ENCODE assay signal across 1 cellular context in the genomic region with DNA sequence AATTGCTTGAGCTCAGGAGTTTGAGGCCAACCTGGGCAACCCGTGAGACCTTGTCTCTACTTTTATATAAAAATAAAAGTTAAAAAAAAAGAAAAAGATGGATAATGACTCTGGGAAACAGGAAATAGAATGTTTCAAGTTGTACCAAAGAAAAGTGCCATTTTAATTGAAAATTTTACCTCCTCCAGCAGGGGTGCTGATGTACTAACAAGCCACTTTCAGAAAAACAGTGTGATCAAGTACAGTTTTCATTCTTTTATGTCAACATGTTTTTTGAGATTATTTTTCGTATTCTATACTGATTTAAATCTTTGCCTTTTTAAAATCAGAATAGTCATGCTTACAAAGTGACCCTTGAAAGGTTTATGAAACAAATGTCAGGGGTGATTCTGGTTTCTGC.
TF ChIP-seq lines count a peak whose summit lies in the region.

No MANE protein-coding gene starts in this region.

TF ChIP-seq in SK-N-SH, 30 proteins besides CTCF, POLR2A, EP300 and RAD21 (continued from another document):
- TF ChIP-seq, protein P1, sequence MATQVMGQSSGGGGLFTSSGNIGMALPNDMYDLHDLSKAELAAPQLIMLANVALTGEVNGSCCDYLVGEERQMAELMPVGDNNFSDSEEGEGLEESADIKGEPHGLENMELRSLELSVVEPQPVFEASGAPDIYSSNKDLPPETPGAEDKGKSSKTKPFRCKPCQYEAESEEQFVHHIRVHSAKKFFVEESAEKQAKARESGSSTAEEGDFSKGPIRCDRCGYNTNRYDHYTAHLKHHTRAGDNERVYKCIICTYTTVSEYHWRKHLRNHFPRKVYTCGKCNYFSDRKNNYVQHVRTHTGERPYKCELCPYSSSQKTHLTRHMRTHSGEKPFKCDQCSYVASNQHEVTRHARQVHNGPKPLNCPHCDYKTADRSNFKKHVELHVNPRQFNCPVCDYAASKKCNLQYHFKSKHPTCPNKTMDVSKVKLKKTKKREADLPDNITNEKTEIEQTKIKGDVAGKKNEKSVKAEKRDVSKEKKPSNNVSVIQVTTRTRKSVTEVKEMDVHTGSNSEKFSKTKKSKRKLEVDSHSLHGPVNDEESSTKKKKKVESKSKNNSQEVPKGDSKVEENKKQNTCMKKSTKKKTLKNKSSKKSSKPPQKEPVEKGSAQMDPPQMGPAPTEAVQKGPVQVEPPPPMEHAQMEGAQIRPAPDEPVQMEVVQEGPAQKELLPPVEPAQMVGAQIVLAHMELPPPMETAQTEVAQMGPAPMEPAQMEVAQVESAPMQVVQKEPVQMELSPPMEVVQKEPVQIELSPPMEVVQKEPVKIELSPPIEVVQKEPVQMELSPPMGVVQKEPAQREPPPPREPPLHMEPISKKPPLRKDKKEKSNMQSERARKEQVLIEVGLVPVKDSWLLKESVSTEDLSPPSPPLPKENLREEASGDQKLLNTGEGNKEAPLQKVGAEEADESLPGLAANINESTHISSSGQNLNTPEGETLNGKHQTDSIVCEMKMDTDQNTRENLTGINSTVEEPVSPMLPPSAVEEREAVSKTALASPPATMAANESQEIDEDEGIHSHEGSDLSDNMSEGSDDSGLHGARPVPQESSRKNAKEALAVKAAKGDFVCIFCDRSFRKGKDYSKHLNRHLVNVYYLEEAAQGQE (IDR thresholded peaks at IDR 0.05; ENCODE audit: low read depth, low read length), result no peak
- TF ChIP-seq GABPA (IDR thresholded peaks at IDR 0.05; ENCODE audit: low read depth) (no peak), SIN3A (IDR thresholded peaks at IDR 0.05; ENCODE audit: borderline replicate concordance, low read depth, low read length) (no peak), SMC3 (IDR thresholded peaks at IDR 0.05; ENCODE audit: low read depth, low read length) (no peak), FOXJ3 (CRISPR knock-in tag; IDR thresholded peaks at IDR 0.05) (no peak), CHD2 (IDR thresholded peaks at IDR 0.05; ENCODE audit: low read length, partially characterized antibody) (no peak), NFIC (IDR thresholded peaks at IDR 0.05; ENCODE audit: borderline replicate concordance) (no peak), TCF12 (IDR thresholded peaks at IDR 0.05) (no peak), EZH2phosphoT487 (IDR thresholded peaks at IDR 0.05; ENCODE audit: borderline replicate concordance, low read depth) (no peak)
